Comparison of ENCODE assay signal across 13 cellular contexts in the genomic region with DNA sequence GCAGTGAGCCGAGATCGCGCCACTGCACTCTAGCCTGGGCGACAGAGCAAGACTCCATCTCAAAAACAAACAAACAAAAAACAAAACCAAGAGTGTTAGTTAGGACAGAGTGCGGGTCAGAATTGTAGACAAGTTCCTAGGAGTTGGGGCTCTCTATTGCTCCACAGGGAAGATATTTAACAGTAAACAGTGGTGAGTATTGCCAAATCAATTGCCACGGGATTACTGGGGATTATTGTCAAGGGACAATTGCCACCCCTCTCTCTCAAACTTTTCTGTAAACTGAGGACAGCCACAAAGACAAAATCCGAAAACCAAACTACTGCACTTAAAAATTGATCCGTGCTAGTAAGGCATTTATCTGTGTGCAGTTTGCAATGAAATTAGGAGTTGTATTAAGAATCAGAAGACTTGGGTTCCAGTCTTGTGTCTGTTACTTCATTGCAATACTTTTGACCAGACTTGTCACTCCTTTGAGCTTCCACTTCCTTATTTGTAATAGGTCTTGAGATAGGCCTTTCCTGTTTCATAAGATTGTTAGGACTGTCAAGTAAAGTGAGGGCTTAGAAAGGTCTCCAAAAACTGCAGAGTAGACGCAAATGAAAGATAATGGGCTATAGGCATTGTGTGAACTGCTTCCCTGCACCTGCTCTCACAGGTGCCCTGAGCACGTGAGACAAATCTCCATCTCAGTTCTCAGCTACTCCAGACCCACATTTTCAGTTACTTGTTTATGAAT. TPM values are rescaled to one million over a fixed set of nuclear protein-coding genes. Genes with fewer than 3 reads are reported as not detected.
A peak's percentile ranks its signal among the peaks of the same experiment; 100 is the strongest.
DNase-seq lines count a peak whose midpoint lies in the region; ATAC-seq and TF ChIP-seq lines count a peak whose summit lies in the region.
"Had no signal": no experiment of that assay in that cellular context is flagged by ENCODE, and none has a peak within 500 bp of the region (broad histone marks: within the 10 kb centered on the region; RNA-seq: fewer than 3 reads in every experiment).

No MANE protein-coding gene starts in this region.

- DNase-seq in RPMI8226, result peak; percentile 95
- DNase-seq in lower lobe of right lung, result no peak
- DNase-seq in heart right ventricle, result no peak
- no peak for DNase-seq in stimulated activated CD4-positive, alpha-beta T cell treated with anti-CD3 and anti-CD28 coated beads, Interleukin-4, amount 100 ng/mL, for 4 hours
- DNase-seq: DMS 273 treated with DMSO at 0.1 percent for 48 hours, NCI-H69, psoas muscle had no signal

- peak overlapping the region; percentile 25 to 99 (median 95); a peak in 21 of 22 replicates for H3K4me2 ChIP-seq in BLaER1 treated with 17β-estradiol and CSF1 and Interleukin-3, amounts not matched to agents 10 nM and 100 nM

- peak overlapping the region; percentile 79 to 98 (median 88); a peak in 20 of 22 replicates for H3K27ac ChIP-seq in BLaER1 treated with 17β-estradiol and CSF1 and Interleukin-3, amounts not matched to agents 10 nM and 100 nM
- H3K27ac ChIP-seq in lower lobe of right lung, result peak overlapping the region; percentile 93
- peak overlapping the region in 5 of 10 donors; percentile 86 to 98 (median 95) for H3K27ac ChIP-seq in heart right ventricle

- peaks cover 0 to 2% (median 0%) of the 10 kb centered on the region in 11 experiments; a peak in 1 of 22 replicates for H3K9me3 ChIP-seq in BLaER1 treated with 17β-estradiol and CSF1 and Interleukin-3, amounts not matched to agents 10 nM and 100 nM (replicated peaks in 1 of 11)
- H3K9me3 ChIP-seq in lower lobe of right lung, result no peaks in the 10 kb centered on the region
- no peaks in the 10 kb centered on the region for H3K9me3 ChIP-seq in heart right ventricle
- H3K9me3 ChIP-seq: psoas muscle had no signal

- H3K4me3 ChIP-seq in BLaER1 treated with 17β-estradiol and CSF1 and Interleukin-3, amounts not matched to agents 10 nM and 100 nM, result peak overlapping the region in 1 of 10 experiments; percentile 11; a peak in 2 of 20 replicates
- H3K4me3 ChIP-seq in lower lobe of right lung, result peak overlapping the region; percentile 88
- H3K4me3 ChIP-seq in heart right ventricle, result no peak overlapping the region

- WGBS in heart right ventricle, 2 donors, result 93 to 94% methylated on average over 10 of the region's 10 CpGs

- H3K36me3 ChIP-seq in BLaER1 treated with 17β-estradiol and CSF1 and Interleukin-3, amounts not matched to agents 10 nM and 100 nM, result peaks cover 3 to 23% (median 13%) of the 10 kb centered on the region in 11 experiments
- H3K36me3 ChIP-seq in lower lobe of right lung, result peaks cover 9% of the 10 kb centered on the region
- H3K36me3 ChIP-seq in heart right ventricle, result peaks cover 0 to 13% (median 8%) of the 10 kb centered on the region in 9 donors

- H4K20me1 ChIP-seq in BLaER1 treated with 17β-estradiol and CSF1 and Interleukin-3, amounts not matched to agents 10 nM and 100 nM, result peaks cover 0 to 23% (median 0%) of the 10 kb centered on the region in 11 experiments; a peak in 9 of 22 replicates

- peak overlapping the region in 7 of 11 experiments; percentile 28 to 98 (median 92); a peak in 14 of 22 replicates for H3K9ac ChIP-seq in BLaER1 treated with 17β-estradiol and CSF1 and Interleukin-3, amounts not matched to agents 10 nM and 100 nM

- H3K4me1 ChIP-seq in BLaER1 treated with 17β-estradiol and CSF1 and Interleukin-3, amounts not matched to agents 10 nM and 100 nM, result peaks cover 51 to 72% (median 60%) of the 10 kb centered on the region in 10 experiments
- peaks cover 59% of the 10 kb centered on the region for H3K4me1 ChIP-seq in lower lobe of right lung
- H3K4me1 ChIP-seq in heart right ventricle, result peaks cover 0 to 54% (median 22%) of the 10 kb centered on the region in 9 donors

- no peak for TF ChIP-seq CTCF in lower lobe of right lung (IDR thresholded peaks at IDR 0.05)
- no peak for TF ChIP-seq CTCF in heart right ventricle (IDR thresholded peaks at IDR 0.05)

- peak; percentile 32 for ATAC-seq in GM18868 (IDR thresholded peaks at IDR 0.05; ENCODE audit: unreplicated experiment)
- ATAC-seq in lower lobe of right lung, result peak in 1 of 2 donors; percentile 41
- no peak for ATAC-seq in heart right ventricle
- no peak for ATAC-seq in HG03520 (IDR thresholded peaks at IDR 0.05; ENCODE audit: unreplicated experiment)
- ATAC-seq in GM18870 (IDR thresholded peaks at IDR 0.05; ENCODE audit: unreplicated experiment), result no peak
- ATAC-seq: activated naive CD4-positive, alpha-beta T cell treated with anti-CD3 and anti-CD28 coated beads, Interleukin-2, amount 50 U/mL, for 72 hours had no signal

- intact Hi-C loops in lower lobe of right lung (cut with DNase I), result no loop called here
- intact Hi-C loops in heart right ventricle (cut with DNase I), result no loop called here

- H3K27me3 ChIP-seq in BLaER1 treated with 17β-estradiol and CSF1 and Interleukin-3, amounts not matched to agents 10 nM and 100 nM, result no peaks in the 10 kb centered on the region
- H3K27me3 ChIP-seq in lower lobe of right lung (ENCODE audit: low read depth) (no peaks in the 10 kb centered on the region), heart right ventricle (peaks cover 0 to 4% (median 0%) of the 10 kb centered on the region in 7 donors)

RNA-seq across cellular contexts. Expression of a gene that starts 1.3 kb away (rescaled TPM):
- total RNA-seq in lower lobe of right lung (737 TPM), heart right ventricle (100 to 1,000 TPM in 2 of 10 donors, 10 to 100 TPM in 8; 41.4 to 215 (median 51.6) TPM)
- polyA plus RNA-seq in heart right ventricle, result 100 to 1,000 TPM; 477 to 593 TPM

RNA-seq across cellular contexts. Expression of a gene that starts 44.4 kb away (rescaled TPM):
- total RNA-seq in lower lobe of right lung (602 TPM), heart right ventricle (100 to 1,000 TPM in 9 of 10 donors, 10 to 100 TPM in 1; 71.3 to 519 (median 235) TPM)
- polyA plus RNA-seq in heart right ventricle, result 100 to 1,000 TPM; 319 to 412 TPM

RNA-seq across cellular contexts. Expression of a gene that starts 50.8 kb away (rescaled TPM):
- not detected for total RNA-seq in lower lobe of right lung
- total RNA-seq in heart right ventricle, result not detected
- polyA plus RNA-seq in heart right ventricle, result not detected
- total RNA-seq: activated naive CD4-positive, alpha-beta T cell treated with anti-CD3 and anti-CD28 coated beads, Interleukin-2, amount 50 U/mL, for 72 hours; endothelial cell of umbilical vein; psoas muscle had no signal
- polyA plus RNA-seq: endothelial cell of umbilical vein, psoas muscle had no signal
